ENCODE assay signal across 22 cellular contexts in genomic region chr11:27678242-27678641, GRCh38. TPM values are rescaled to one million over a fixed set of nuclear protein-coding genes. Genes with fewer than 3 reads are reported as not detected.
A peak's percentile ranks its signal among the peaks of the same experiment; 100 is the strongest.
DNase-seq lines count a peak whose midpoint lies in the region; TF ChIP-seq lines count a peak whose summit lies in the region.
"Had no signal": no experiment of that assay in that cellular context is flagged by ENCODE, and none has a peak within 500 bp of the region (broad histone marks: within the 10 kb centered on the region; RNA-seq: fewer than 3 reads in every experiment).

No MANE protein-coding gene starts in this region.

- peaks cover 7% of the 10 kb centered on the region for H3K79me1 ChIP-seq in mesenchymal stem cell (replicated peaks; ENCODE audit: low read length, poor library complexity, severe bottlenecking)

- no peak overlapping the region for H2BK12ac ChIP-seq in mesenchymal stem cell (ENCODE audit: low read length in 2 of 2)

- no peak overlapping the region for H2BK5ac ChIP-seq in mesenchymal stem cell (ENCODE audit: low read depth, low read length, poor library complexity, severe bottlenecking)

- no peak overlapping the region for H2AFZ ChIP-seq in mesenchymal stem cell (ENCODE audit: low read depth, low read length)
- H2AFZ ChIP-seq: PC-9 had no signal

- peak overlapping the region; percentile 66 for H3K27ac Mint-ChIP-seq in HFFc6
- no peak overlapping the region for H3K27ac Mint-ChIP-seq in immature natural killer cell
- H3K27ac Mint-ChIP-seq: CD4-positive, alpha-beta T cell had no signal

- WGBS in mesenchymal stem cell, result 87% methylated on average over 4 of the region's 4 CpGs
- 70 to 79% methylated on average over 4 of the region's 4 CpGs for WGBS in tibial nerve, 2 donors

- TF ChIP-seq POLR2A in tibial nerve (IDR thresholded peaks at IDR 0.05), result no peak

- H3K27ac ChIP-seq in mesenchymal stem cell (ENCODE audit: low read length, poor library complexity, severe bottlenecking) (no peak overlapping the region), tibial nerve (no peak overlapping the region)
- H3K27ac ChIP-seq: BLaER1, PC-9, RWPE1 had no signal

- H3K4me1 Mint-ChIP-seq in HFFc6 (ENCODE audit: low read depth), result peaks cover 100% of the 10 kb centered on the region
- no peaks in the 10 kb centered on the region for H3K4me1 Mint-ChIP-seq in immature natural killer cell
- H3K4me1 Mint-ChIP-seq: IgD-negative memory B cell had no signal

- H3K4me3 Mint-ChIP-seq in HFFc6, result peak overlapping the region; percentile 32
- H3K4me3 Mint-ChIP-seq in immature natural killer cell, result no peak overlapping the region
- H3K4me3 Mint-ChIP-seq: CD4-positive, alpha-beta T cell; IgD-negative memory B cell had no signal

- H3K4me3 ChIP-seq in mesenchymal stem cell (ENCODE audit: insufficient read depth in 1 of 2, low read depth in 1 of 2, low read length in 2 of 2) (no peak overlapping the region), tibial nerve (no peak overlapping the region)
- H3K4me3 ChIP-seq: BLaER1, PC-9 had no signal

- H3K23ac ChIP-seq in mesenchymal stem cell (ENCODE audit: low read length in 2 of 2), result no peak overlapping the region

- H3K36me3 Mint-ChIP-seq in HFFc6 (ENCODE audit: low read depth) (peaks cover 59% of the 10 kb centered on the region), immature natural killer cell (no peaks in the 10 kb centered on the region)

- no peak overlapping the region for H2BK15ac ChIP-seq in mesenchymal stem cell (ENCODE audit: low read depth, poor library complexity, severe bottlenecking)

- no peak for TF ChIP-seq CTCF in HFFc6 (IDR thresholded peaks at IDR 0.05)
- no peak for TF ChIP-seq CTCF in tibial nerve (IDR thresholded peaks at IDR 0.05)

- DNase-seq in HFFc6 (peak; percentile 68), amniotic epithelial cell (ENCODE audit: low read depth) (peak; percentile 57), mesenchymal stem cell (peak; percentile 62), NCI-H345 treated with DMSO at 0.1 percent for 48 hours (lab: John Stamatoyannopoulos, UW; ENCODE audit: unreplicated experiment) (no peak), NCI-H748 (lab: John Stamatoyannopoulos, UW; ENCODE audit: unreplicated experiment) (no peak), tibial nerve (ENCODE audit: low spot score in 2 of 2) (no peak), immature natural killer cell (no peak)
- DNase-seq: Caco-2; CD4-positive, alpha-beta T cell; DMS 273 treated with DMSO at 0.1 percent for 48 hours; DND-41; GDM1; GOT3; NCI-H1417 treated with DMSO at 0.1 percent for 48 hours; NCI-H187; NCI-H748 treated with DMSO at 0.1 percent for 48 hours; PC-9; SHP77 treated with DMSO at 0.1 percent for 48 hours; SK-N-SH had no signal

- H2AK5ac ChIP-seq in mesenchymal stem cell (ENCODE audit: low read length, severe bottlenecking), result no peak overlapping the region

- no peak overlapping the region for H3K4me2 ChIP-seq in mesenchymal stem cell (ENCODE audit: low read length, poor library complexity, severe bottlenecking)
- H3K4me2 ChIP-seq: BLaER1, PC-9, SK-N-SH had no signal

- H3K18ac ChIP-seq in mesenchymal stem cell (ENCODE audit: low read depth in 1 of 2, low read length in 2 of 2), result no peak overlapping the region

- peak overlapping the region; percentile 7 for H4K8ac ChIP-seq in mesenchymal stem cell (ENCODE audit: low read length)

- H3K27me3 Mint-ChIP-seq in HFFc6 (ENCODE audit: insufficient read depth), result peaks cover 5% of the 10 kb centered on the region
- H3K27me3 Mint-ChIP-seq in immature natural killer cell (ENCODE audit: low read depth in 3 of 3), result peaks cover 0 to 6% (median 3%) of the 10 kb centered on the region in 3 donors
- H3K27me3 Mint-ChIP-seq: CD4-positive, alpha-beta T cell; IgD-negative memory B cell had no signal

- H3K9me3 Mint-ChIP-seq in HFFc6 (peaks cover 9% of the 10 kb centered on the region; the same call in 1 of the 2 replicates), immature natural killer cell (peaks cover 0 to 35% (median 11%) of the 10 kb centered on the region in 6 donors)
- H3K9me3 Mint-ChIP-seq: IgD-negative memory B cell had no signal

- H3K27me3 ChIP-seq in mesenchymal stem cell (ENCODE audit: control insufficient read depth in 1 of 2, insufficient read depth in 1 of 2, low read length in 2 of 2) (no peaks in the 10 kb centered on the region), tibial nerve (no peaks in the 10 kb centered on the region)
- H3K27me3 ChIP-seq: BLaER1 had no signal

- H3K4me1 ChIP-seq in mesenchymal stem cell (ENCODE audit: control insufficient read depth, insufficient read depth, low read depth, low read length) (peaks cover 1% of the 10 kb centered on the region), tibial nerve (no peaks in the 10 kb centered on the region)
- H3K4me1 ChIP-seq: BLaER1, Caco-2 had no signal

- no peak overlapping the region for H4K91ac ChIP-seq in mesenchymal stem cell (ENCODE audit: low read length)

- no peak overlapping the region for H3K4ac ChIP-seq in mesenchymal stem cell (ENCODE audit: low read depth in 1 of 2, low read length in 2 of 2)

- H3K36me3 ChIP-seq in mesenchymal stem cell (ENCODE audit: control insufficient read depth in 1 of 2, insufficient read depth in 2 of 2, low read depth in 1 of 2, low read length in 2 of 2), result peaks cover 0 to 3% of the 10 kb centered on the region in 2 experiments
- peaks cover 0 to 5% (median 0%) of the 10 kb centered on the region in 3 donors for H3K36me3 ChIP-seq in tibial nerve
- H3K36me3 ChIP-seq: BLaER1 had no signal

- H2BK120ac ChIP-seq in mesenchymal stem cell (ENCODE audit: low read depth, low read length), result no peak overlapping the region

- H3K9me3 ChIP-seq in mesenchymal stem cell (ENCODE audit: control insufficient read depth, low read length) (no peaks in the 10 kb centered on the region), tibial nerve (no peaks in the 10 kb centered on the region)
- H3K9me3 ChIP-seq: BLaER1, Caco-2, SK-N-SH had no signal

- H3K14ac ChIP-seq in mesenchymal stem cell (ENCODE audit: low read length in 2 of 2), result no peak overlapping the region

- no peak for TF ChIP-seq EP300 in tibial nerve (IDR thresholded peaks at IDR 0.05)

- no peak overlapping the region for H3K9ac ChIP-seq in mesenchymal stem cell (ENCODE audit: low read length)
- H3K9ac ChIP-seq: BLaER1, SK-N-SH had no signal

RNA-seq across cellular contexts. Expression of gene BDNF, which starts 22.0 kb away (rescaled TPM):
- 10 to 100 TPM; 62.1 to 92.2 (median 90.0) TPM for total RNA-seq in HFFc6 (2021; fragmentation: NEBNext Ultra II Directional; extraction: Animal tissue kit (Norgen Biotek cat#: 25700))
- 38.5 TPM for polyA plus RNA-seq in mesenchymal stem cell (2013, experiment 1 of 2)
- 40.6 TPM for polyA plus RNA-seq in mesenchymal stem cell (2013, experiment 2 of 2)
- under 1 TPM in 1 of 4 donors, not detected in 3; 0.30 TPM for total RNA-seq in tibial nerve
- polyA plus RNA-seq in immature natural killer cell, result not detected
- total RNA-seq: CD4-positive, alpha-beta T cell had no signal
- polyA plus RNA-seq: IgD-negative memory B cell had no signal

Comparison
In these comparisons a context has a peak if more than half of its experiments do, and no peak if none do; other contexts are left out.
1. DNase-seq: peak in HFFc6 (single experiment), amniotic epithelial cell (single experiment) and mesenchymal stem cell (single experiment); none in NCI-H345 treated with DMSO at 0.1 percent for 48 hours (single experiment), NCI-H748 (single experiment), tibial nerve (0 of 2) and immature natural killer cell (0 of 3).
2. RNA of gene BDNF, which starts 22.0 kb away (total RNA-seq): 62.1 to 92.2 TPM in HFFc6; 0.30 TPM in tibial nerve; every median in the first group is over 10 times any median in the second.